In the genomic region with DNA sequence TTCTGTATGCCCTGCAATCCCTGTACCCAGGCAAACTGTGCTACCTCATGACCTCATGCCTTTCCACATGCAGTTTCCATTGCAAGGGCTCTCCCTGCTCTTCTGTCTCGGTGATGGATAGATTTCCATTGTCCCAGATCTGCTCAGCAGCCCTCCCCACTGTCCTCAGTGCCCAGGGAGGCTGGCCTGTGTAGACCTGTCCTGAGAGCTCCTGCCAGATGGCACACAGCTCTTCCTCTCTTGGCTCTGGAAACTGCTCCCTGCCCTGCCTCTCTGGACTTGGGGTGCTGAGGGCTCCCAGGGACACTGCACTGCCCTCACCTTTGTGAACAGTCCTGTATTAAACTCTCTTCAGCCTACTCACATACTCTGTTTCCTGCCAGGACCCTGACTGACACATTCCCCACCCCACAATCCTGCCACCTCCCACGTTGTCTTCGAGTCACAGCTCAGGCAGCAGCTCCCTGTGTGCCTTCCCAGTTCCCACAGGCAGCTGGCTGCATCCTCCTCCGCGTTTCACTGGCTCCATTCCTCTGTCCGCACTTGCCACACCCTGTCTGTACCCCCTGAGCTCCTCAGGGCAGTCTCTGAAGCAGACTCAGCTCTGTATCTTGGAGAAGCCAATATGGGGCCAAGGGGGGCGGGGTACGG, we compare ENCODE assay signal across 17 cellular contexts. TPM values are rescaled to one million over a fixed set of nuclear protein-coding genes. Genes with fewer than 3 reads are reported as not detected.
A peak's percentile ranks its signal among the peaks of the same experiment; 100 is the strongest.
DNase-seq lines count a peak whose midpoint lies in the region; ATAC-seq, FAIRE-seq and TF ChIP-seq lines count a peak whose summit lies in the region.
"Had no signal": no experiment of that assay in that cellular context is flagged by ENCODE, and none has a peak within 500 bp of the region (broad histone marks: within the 10 kb centered on the region; RNA-seq: fewer than 3 reads in every experiment).

No MANE protein-coding gene starts in this region.

- POLR2A ChIA-PET in Panc1 (lab: Charles Lee) = no interaction called here
- POLR2A ChIA-PET in H1 (lab: Charles Lee; ENCODE audit: partially characterized antibody) = no interaction called here

- no peaks in the 10 kb centered on the region for H3K9me3 ChIP-seq in Panc1 (ENCODE audit: control insufficient read depth, insufficient read depth, low read depth, low read length)
- H3K9me3 ChIP-seq in H1 (ENCODE audit: insufficient read depth in 2 of 2, low read depth in 1 of 2, low read length in 1 of 2) = no peaks in the 10 kb centered on the region
- H3K9me3 ChIP-seq: colonic mucosa had no signal

- H3K27ac ChIP-seq in Panc1 (ENCODE audit: low read length) = no peak overlapping the region
- H3K27ac ChIP-seq in H1 (ENCODE audit: low read depth, low read length) = no peak overlapping the region
- H3K27ac ChIP-seq: colonic mucosa, HL-60 had no signal

- H4K8ac ChIP-seq in H1 (ENCODE audit: extremely low read depth, insufficient read depth, low read length) = no peak overlapping the region; the same call in 1 of the 2 replicates

- no peak overlapping the region for H2AK5ac ChIP-seq in H1 (ENCODE audit: low read depth, low read length)

- ATAC-seq in Panc1 = 0 out of 2 replicates have a peak, but pooled peaks have one; percentile 38
- no peak for ATAC-seq in GM21528 (IDR thresholded peaks at IDR 0.05; ENCODE audit: low FRiP score, unreplicated experiment)

- CTCF ChIA-PET in Panc1 (lab: Charles Lee) = no interaction called here
- CTCF ChIA-PET in H1 (lab: Charles Lee; ENCODE audit: partially characterized antibody) = interaction anchor here (0.6 to 2.3 kb wide), 4 partner anchors 38 to 311 kb away, joined by 3 to 10 read pairs (median 3); no protein-coding TSS in a partner anchor

- H3K79me1 ChIP-seq in H1 (ENCODE audit: low read depth, low read length) = no peaks in the 10 kb centered on the region

- no peak overlapping the region for H3K4me3 Mint-ChIP-seq in nephron progenitor cell

- no peak overlapping the region for H3K27ac Mint-ChIP-seq in nephron progenitor cell

- H2BK120ac ChIP-seq in H1 (replicated peaks; ENCODE audit: low read depth, low read length) = no peak overlapping the region

- H3K4me3 ChIP-seq in Panc1 (ENCODE audit: low read depth in 2 of 2, low read length in 2 of 2) = no peak overlapping the region
- H3K4me3 ChIP-seq in H1 (ENCODE audit: extremely low read depth in 1 of 4, insufficient read depth in 2 of 4, low read depth in 3 of 4, low read length in 4 of 4) = no peak overlapping the region
- H3K4me3 ChIP-seq: colonic mucosa had no signal

- no peak overlapping the region for H2BK5ac ChIP-seq in H1 (ENCODE audit: low read depth, low read length)

- H3K4me1 Mint-ChIP-seq in nephron progenitor cell = peaks cover 12% of the 10 kb centered on the region

- no peaks in the 10 kb centered on the region for H3K36me3 ChIP-seq in Panc1 (ENCODE audit: control insufficient read depth, insufficient read depth, low read length)
- H3K36me3 ChIP-seq in H1 (ENCODE audit: control insufficient read depth in 2 of 4, insufficient read depth in 4 of 4, low read length in 3 of 4) = no peaks in the 10 kb centered on the region
- H3K36me3 ChIP-seq: colonic mucosa had no signal

- no peak overlapping the region for H3K56ac ChIP-seq in H1 (replicated peaks; ENCODE audit: insufficient read length, low read depth, low read length)

- H2AFZ ChIP-seq in H1 (ENCODE audit: low read length) = no peak overlapping the region

- WGBS in H1 (ENCODE audit: extremely low coverage in 1 of 2, insufficient coverage in 1 of 2, insufficient read length in 1 of 2, insufficient replicate concordance in 2 of 2, low coverage in 1 of 2, low lambda C conversion rate in 2 of 2, missing lambda C conversion rate in 1 of 2), 2 experiments = 91% methylated on average over 8 of the region's 8 CpGs; no CpG with 5 or more reads in 1 of the 2 experiments

- H3K9me3 Mint-ChIP-seq in nephron progenitor cell = peaks cover 3% of the 10 kb centered on the region

- 0 out of 2 replicates have a peak overlapping the region, but pooled peaks have one; percentile 29 for H2BK15ac ChIP-seq in H1 (ENCODE audit: low read length)

- H2BK20ac ChIP-seq in H1 (ENCODE audit: low read length) = no peak overlapping the region

- DNase-seq in EH (ENCODE audit: low read depth) (peak; percentile 52), Panc1 (ENCODE audit: low read depth, low spot score) (no peak), H1 (ENCODE audit: low read depth in 1 of 2, low spot score in 2 of 2) (no peak), nephron progenitor cell (peak; percentile 9), NAMALWA (ENCODE audit: low spot score) (no peak), NCI-H128 (lab: John Stamatoyannopoulos, UW; ENCODE audit: unreplicated experiment) (no peak)
- DNase-seq in stimulated activated naive CD4-positive, alpha-beta T cell (lab: John Stamatoyannopoulos, UW) = no peak
- DNase-seq: activated CD8-positive, alpha-beta memory T cell treated with anti-CD3 and anti-CD28 coated beads for 24 hours; activated naive CD4-positive, alpha-beta T cell; AML-193; colonic mucosa; DMS79 treated with DMSO at 0.1 percent for 48 hours; midbrain had no signal

- H3K4me1 ChIP-seq in Panc1 (ENCODE audit: control insufficient read depth, insufficient read depth, low read length) = no peaks in the 10 kb centered on the region
- no peaks in the 10 kb centered on the region for H3K4me1 ChIP-seq in H1 (replicated peaks in 1 of 4; ENCODE audit: control insufficient read depth in 3 of 4, insufficient read depth in 4 of 4, low read length in 3 of 4)
- H3K4me1 ChIP-seq: colonic mucosa had no signal

- peaks cover 15% of the 10 kb centered on the region for H3K27me3 Mint-ChIP-seq in nephron progenitor cell (ENCODE audit: low read depth, poor library complexity)

- TF ChIP-seq RAD21 in H1 (IDR thresholded peaks at IDR 0.05 in 1 of 2, conservative IDR thresholded peaks at IDR 0.05 in 1 of 2; ENCODE audit: low read depth in 2 of 2, low read length in 2 of 2) = no peak

- H3K36me3 Mint-ChIP-seq in nephron progenitor cell (ENCODE audit: low read depth) = no peaks in the 10 kb centered on the region

- intact Hi-C loops in Panc1 (cut with micrococcal nuclease; ENCODE audit: unreplicated experiment) = no loop called here

- no peak overlapping the region for H3K4me2 ChIP-seq in H1 (ENCODE audit: insufficient read depth in 1 of 2, low read depth in 2 of 2, low read length in 2 of 2)

- no peak overlapping the region for H3K14ac ChIP-seq in H1 (ENCODE audit: insufficient read length)

- no peak for TF ChIP-seq POLR2A in H1 (IDR thresholded peaks at IDR 0.05; ENCODE audit: control extremely low read depth in 1 of 2, low read depth in 2 of 2, low read length in 2 of 2)

- H2BK12ac ChIP-seq in H1 (ENCODE audit: low read depth, low read length) = no peak overlapping the region

- no peaks in the 10 kb centered on the region for H3K23me2 ChIP-seq in H1 (ENCODE audit: low read depth, low read length)

- TF ChIP-seq CTCF in Panc1 (IDR thresholded peaks at IDR 0.05) (no peak), H1 (IDR thresholded peaks at IDR 0.05; ENCODE audit: control extremely low read depth in 1 of 3, insufficient read depth in 1 of 3, low read depth in 1 of 3, low read length in 3 of 3) (no peak), nephron progenitor cell (IDR thresholded peaks at IDR 0.05) (no peak)

- H4K20me1 ChIP-seq in H1 (replicated peaks in 1 of 2; ENCODE audit: control insufficient read depth in 1 of 2, insufficient read depth in 2 of 2, low read length in 2 of 2) = no peaks in the 10 kb centered on the region

- in situ Hi-C loops in Panc1 (cut with HindIII; ENCODE audit: low pct_unique_long_range_greater_than_20kb, low sequenced_read_pairs) = no loop called here

- no peak overlapping the region for H4K5ac ChIP-seq in H1 (ENCODE audit: insufficient read length, low read depth, low read length)

- H3K9ac ChIP-seq in H1 (replicated peaks in 1 of 4; ENCODE audit: extremely low read depth in 1 of 4, low read depth in 3 of 4, low read length in 3 of 4) = peak overlapping the region in 1 of 4 experiments; percentile 28; a peak in 1 of 7 replicates

- no peak overlapping the region for H4K91ac ChIP-seq in H1 (replicated peaks; ENCODE audit: insufficient read length, low read length)

- no peaks in the 10 kb centered on the region for H3K79me2 ChIP-seq in H1 (ENCODE audit: control insufficient read depth in 1 of 2, insufficient read depth in 2 of 2, low read length in 2 of 2)

- H3K27me3 ChIP-seq in Panc1 (ENCODE audit: control insufficient read depth, insufficient read depth, low read length) (no peaks in the 10 kb centered on the region), H1 (replicated peaks in 1 of 4; ENCODE audit: control insufficient read depth in 3 of 4, extremely low read depth in 1 of 4, insufficient read depth in 3 of 4, low read length in 3 of 4) (no peaks in the 10 kb centered on the region)
- H3K27me3 ChIP-seq: colonic mucosa had no signal

- H3K4ac ChIP-seq in H1 (replicated peaks; ENCODE audit: insufficient read length, low read depth, low read length) = no peak overlapping the region

- no peak overlapping the region for H3K23ac ChIP-seq in H1 (ENCODE audit: insufficient read length)

- H3K18ac ChIP-seq in H1 (ENCODE audit: extremely low read depth, low read length) = no peak overlapping the region

- no peak for FAIRE-seq in H1 (lab: Jason Lieb, UNC)
- FAIRE-seq: TTC549 had no signal

- no TSS peak for BruUV-seq in Panc1 (replicated peaks; lab: Mats Ljungman, UMichigan)

- no peak for TF ChIP-seq EP300 in H1 (IDR thresholded peaks at IDR 0.05; ENCODE audit: borderline replicate concordance in 1 of 2, low read depth in 2 of 2, low read length in 2 of 2)

TF ChIP-seq in H1, 55 proteins besides CTCF, POLR2A, EP300 and RAD21:
- no peak for TF ChIP-seq SUZ12 (IDR thresholded peaks at IDR 0.05; ENCODE audit: low read length)

RNA-seq across cellular contexts. Expression of a gene that starts 57.0 kb away (rescaled TPM):
- not detected for total RNA-seq in Panc1 (2021; ENCODE audit: unreplicated experiment)
- polyA plus RNA-seq in Panc1 (2012; ENCODE audit: insufficient read length) = 0.34 TPM
- not detected in 2 replicates for total RNA-seq in H1 (2021; fragmentation: NEBNext Ultra II Directional; extraction: Animal tissue kit (Norgen Biotek cat#: 25700))
- polyA plus RNA-seq in H1 (2011; rRNA removed) = not detected in 2 replicates
- polyA plus RNA-seq in H1 (2011; cell fraction: cytosol; rRNA removed) = not detected
- not detected for polyA plus RNA-seq in H1 (2011; cell fraction: nucleus; rRNA removed)
- polyA plus RNA-seq in H1 (2012, experiment 1 of 2) = 0.09 to 0.13 TPM in 2 of 4 replicates, not detected in the others
- not detected for polyA plus RNA-seq in H1 (2012, experiment 2 of 2)
- not detected for polyA plus RNA-seq in H1 (2013, experiment 1 of 2)
- not detected for polyA plus RNA-seq in H1 (2013, experiment 2 of 2)
- polyA minus RNA-seq in H1 (2011; rRNA and poly(A)+ RNA removed) = not detected in 2 replicates
- not detected for polyA minus RNA-seq in H1 (2011; cell fraction: cytosol; rRNA and poly(A)+ RNA removed)
- not detected for polyA minus RNA-seq in H1 (2011; cell fraction: nucleus; rRNA and poly(A)+ RNA removed)
- total RNA-seq: colonic mucosa, pulmonary artery endothelial cell had no signal

Comparison
In these comparisons a context has a peak if more than half of its experiments do, and no peak if none do; other contexts are left out.
1. DNase-seq: peak in EH (single experiment) and nephron progenitor cell (single experiment); none in Panc1 (single experiment), H1 (0 of 2), NAMALWA (single experiment), stimulated activated naive CD4-positive, alpha-beta T cell (0 of 6) and NCI-H128 (single experiment).